Comparison of ENCODE assay signal across 8 cellular contexts in genomic region chr3:50610992-50611463, GRCh38. TPM values are rescaled to one million over a fixed set of nuclear protein-coding genes. Genes with fewer than 3 reads are reported as not detected.
DNase-seq lines count a peak whose midpoint lies in the region; ATAC-seq and TF ChIP-seq lines count a peak whose summit lies in the region.

No MANE protein-coding gene starts in this region.

- peak overlapping the region; percentile 75 for H3K9ac ChIP-seq in skeletal muscle satellite cell (ENCODE audit: low read depth, low read length)

- peak overlapping the region; percentile 99 for H3K4me2 ChIP-seq in skeletal muscle satellite cell (ENCODE audit: low read length)

- peak overlapping the region; percentile 98 for H3K4me3 Mint-ChIP-seq in activated CD4-positive, alpha-beta memory T cell treated with anti-CD3 and anti-CD28 coated beads for 36 hours

- H3K27ac Mint-ChIP-seq in activated CD4-positive, alpha-beta memory T cell treated with anti-CD3 and anti-CD28 coated beads for 36 hours: peak overlapping the region; percentile 100

- peaks cover 93% of the 10 kb centered on the region for H3K36me3 Mint-ChIP-seq in activated CD4-positive, alpha-beta memory T cell treated with anti-CD3 and anti-CD28 coated beads for 36 hours

- peaks cover 6% of the 10 kb centered on the region for H3K27me3 Mint-ChIP-seq in activated CD4-positive, alpha-beta memory T cell treated with anti-CD3 and anti-CD28 coated beads for 36 hours

- no peak for DNase-seq in H7
- DNase-seq in activated CD4-positive, alpha-beta memory T cell treated with anti-CD3 and anti-CD28 coated beads for 36 hours: no peak
- DNase-seq in left ventricle myocardium superior: peak; percentile 46
- no peak for DNase-seq in NCI-H524 treated with DMSO at 0.1 percent for 48 hours (lab: John Stamatoyannopoulos, UW)
- no peak for DNase-seq in HEK293T (ENCODE audit: extremely low spot score)
- no peak for DNase-seq in OCI-M1 (lab: John Stamatoyannopoulos, UW)
- no peak for DNase-seq in middle frontal gyrus (ENCODE audit: extremely low spot score, low spot score)

- H3K9me3 Mint-ChIP-seq in activated CD4-positive, alpha-beta memory T cell treated with anti-CD3 and anti-CD28 coated beads for 36 hours: no peaks in the 10 kb centered on the region

- H3K4me1 Mint-ChIP-seq in activated CD4-positive, alpha-beta memory T cell treated with anti-CD3 and anti-CD28 coated beads for 36 hours (ENCODE audit: low read depth): peaks cover 37% of the 10 kb centered on the region

- peaks cover 24% of the 10 kb centered on the region for H3K27me3 ChIP-seq in H7 (ENCODE audit: control insufficient read depth, insufficient read depth, low read length)
- no peaks in the 10 kb centered on the region for H3K27me3 ChIP-seq in skeletal muscle satellite cell (ENCODE audit: control insufficient read depth, insufficient read depth, low read length)

- POLR2A ChIA-PET in activated CD4-positive, alpha-beta memory T cell treated with anti-CD3 and anti-CD28 coated beads for 36 hours (lab: Charles Lee): interaction anchor here (0.6 to 24.8 kb wide), 7 partner anchors 10 to 774 kb away, joined by 3 to 1013 read pairs (median 9); partner anchors contain the start of genes C3orf18, HEMK1, MANF and RASSF1
- POLR2A ChIA-PET in HEK293T (lab: Yijun Ruan, JAX): interaction anchor here (0.9 to 3.3 kb wide), 8 partner anchors 13 to 889 kb away, joined by 3 to 26 read pairs (median 4); partner anchors contain the start of genes DCAF1, HEMK1 and NPRL2

- H3K4me3 ChIP-seq in H7 (ENCODE audit: insufficient read depth, low read depth, low read length) (peak overlapping the region; percentile 62), skeletal muscle satellite cell (ENCODE audit: low read length) (peak overlapping the region; percentile 81)

- no peak for ATAC-seq in left ventricle myocardium superior

- H3K9me3 ChIP-seq in skeletal muscle satellite cell (replicated peaks; ENCODE audit: low read length): no peaks in the 10 kb centered on the region

- intact Hi-C loops in activated CD4-positive, alpha-beta memory T cell treated with anti-CD3 and anti-CD28 coated beads for 36 hours (cut with micrococcal nuclease): loop anchor here (5.0 kb wide), 2 partner anchors 159 to 259 kb away; partner anchors contain the start of genes CYB561D2 and NPRL2
- intact Hi-C loops in left ventricle myocardium superior (cut with micrococcal nuclease): no loop called here

- H3K4me1 ChIP-seq in skeletal muscle satellite cell (ENCODE audit: control insufficient read depth, insufficient read depth, low read length): peaks cover 16% of the 10 kb centered on the region

- CTCF ChIA-PET in activated CD4-positive, alpha-beta memory T cell treated with anti-CD3 and anti-CD28 coated beads for 36 hours (lab: Charles Lee): interaction anchor here (0.9 to 20.7 kb wide), 8 partner anchors 9 to 69 kb away, joined by 4 to 908 read pairs (median 8); partner anchors contain the start of genes C3orf18 and HEMK1
- CTCF ChIA-PET in HEK293T (lab: Yijun Ruan, JAX): no interaction called here

- H3K36me3 ChIP-seq in H7 (replicated peaks; ENCODE audit: control insufficient read depth, insufficient read depth, low read length) (no peaks in the 10 kb centered on the region; the same call in 1 of the 2 replicates), skeletal muscle satellite cell (ENCODE audit: insufficient read depth, low read length) (no peaks in the 10 kb centered on the region)

TF ChIP-seq in HEK293T, 16 proteins besides CTCF, POLR2A, EP300 and RAD21:
- TF ChIP-seq FOXA1 (IDR thresholded peaks at IDR 0.05): no peak
- TF ChIP-seq L3MBTL2 (conservative IDR thresholded peaks at IDR 0.05): no peak
- TF ChIP-seq ARNT (IDR thresholded peaks at IDR 0.05): no peak
- no peak for TF ChIP-seq TARDBP (IDR thresholded peaks at IDR 0.05)
- TF ChIP-seq PKNOX1 (IDR thresholded peaks at IDR 0.05): no peak
- no peak for TF ChIP-seq SP1 (IDR thresholded peaks at IDR 0.05)
- no peak for TF ChIP-seq ELF4 (IDR thresholded peaks at IDR 0.05)
- TF ChIP-seq CTBP1 (IDR thresholded peaks at IDR 0.05; ENCODE audit: borderline replicate concordance): no peak
- TF ChIP-seq LEF1 (IDR thresholded peaks at IDR 0.05; ENCODE audit: borderline replicate concordance): no peak
- TF ChIP-seq BHLHE40 (IDR thresholded peaks at IDR 0.05; ENCODE audit: borderline replicate concordance): no peak
- TF ChIP-seq NFRKB (IDR thresholded peaks at IDR 0.05): no peak
- TF ChIP-seq FOXK2 (IDR thresholded peaks at IDR 0.05): no peak
- no peak for TF ChIP-seq HDGF (IDR thresholded peaks at IDR 0.05; ENCODE audit: borderline replicate concordance)
- no peak for TF ChIP-seq ZNF384 (IDR thresholded peaks at IDR 0.05)

RNA-seq across cellular contexts. Expression of gene CISH, which starts 0.5 kb away (rescaled TPM):
- total RNA-seq in H7 (2014; rRNA removed; shearing (Covaris generic)): 0.96 and 1.6 TPM in 2 replicates
- total RNA-seq in activated CD4-positive, alpha-beta memory T cell treated with anti-CD3 and anti-CD28 coated beads for 36 hours: 100 to 1,000 TPM; 319 TPM
- 10.2 TPM for total RNA-seq in left ventricle myocardium superior
- total RNA-seq in skeletal muscle satellite cell (2012; rRNA removed): 0.44 and 0.76 TPM in 2 replicates

RNA-seq across cellular contexts. Expression of gene MAPKAPK3, which starts 5.9 kb away (rescaled TPM):
- total RNA-seq in H7 (2014; rRNA removed; shearing (Covaris generic)): 72.5 and 73.1 TPM in 2 replicates
- 100 to 1,000 TPM; 186 to 187 TPM for total RNA-seq in activated CD4-positive, alpha-beta memory T cell treated with anti-CD3 and anti-CD28 coated beads for 36 hours
- 473 TPM for total RNA-seq in left ventricle myocardium superior
- total RNA-seq in skeletal muscle satellite cell (2012; rRNA removed): 107 and 123 TPM in 2 replicates

RNA-seq across cellular contexts. Expression of gene HEMK1, which starts 41.7 kb away (rescaled TPM):
- 15.5 and 19.0 TPM in 2 replicates for total RNA-seq in H7 (2014; rRNA removed; shearing (Covaris generic))
- 10 to 100 TPM; 78.7 to 82.6 TPM for total RNA-seq in activated CD4-positive, alpha-beta memory T cell treated with anti-CD3 and anti-CD28 coated beads for 36 hours
- 15.3 TPM for total RNA-seq in left ventricle myocardium superior
- total RNA-seq in skeletal muscle satellite cell (2012; rRNA removed): 9.6 and 9.9 TPM in 2 replicates

RNA-seq across cellular contexts. Expression of gene C3orf18, which starts 43.5 kb away (rescaled TPM):
- 12.5 and 19.3 TPM in 2 replicates for total RNA-seq in H7 (2014; rRNA removed; shearing (Covaris generic))
- 10 to 100 TPM; 16.7 to 17.0 TPM for total RNA-seq in activated CD4-positive, alpha-beta memory T cell treated with anti-CD3 and anti-CD28 coated beads for 36 hours
- total RNA-seq in left ventricle myocardium superior: 51.0 TPM
- 6.8 and 7.6 TPM in 2 replicates for total RNA-seq in skeletal muscle satellite cell (2012; rRNA removed)

Comparison
In these comparisons a context has a peak if more than half of its experiments do, and no peak if none do; other contexts are left out.
1. RNA of gene CISH, which starts 0.5 kb away (total RNA-seq): 319 TPM in activated CD4-positive, alpha-beta memory T cell treated with anti-CD3 and anti-CD28 coated beads for 36 hours; 10.2 TPM in left ventricle myocardium superior (single experiment) and 0.96 to 1.6 TPM in H7; every median in the first group is over 10 times any median in the second.